18 cellular contexts compared by ENCODE assay signal in the genomic region with DNA sequence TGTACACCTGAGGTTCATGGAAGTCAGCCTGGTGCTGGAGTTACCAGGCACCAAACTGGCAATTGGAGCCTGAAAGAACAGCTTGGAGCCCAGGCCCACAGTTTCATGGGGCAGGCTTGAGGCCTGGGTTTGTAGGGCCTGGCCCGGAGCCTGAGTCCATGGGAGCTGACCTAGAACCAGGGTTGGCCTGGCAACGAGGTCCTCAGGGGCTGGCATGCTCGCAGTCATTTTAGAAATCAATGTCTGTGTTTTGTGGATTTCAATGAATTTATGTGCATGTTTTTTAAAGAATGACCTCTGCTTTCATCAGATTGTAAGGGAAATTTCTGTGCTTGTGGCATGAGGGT.
DNase-seq lines count a peak whose midpoint lies in the region; ATAC-seq and TF ChIP-seq lines count a peak whose summit lies in the region.
"Had no signal": no experiment of that assay in that cellular context is flagged by ENCODE, and none has a peak within 500 bp of the region (broad histone marks: within the 10 kb centered on the region; RNA-seq: fewer than 3 reads in every experiment).

No MANE protein-coding gene starts in this region.

- no peak for TF ChIP-seq POLR2A in thyroid gland (IDR thresholded peaks at IDR 0.05)

- peaks cover 0 to 2% (median 0%) of the 10 kb centered on the region in 4 donors for H3K4me1 Mint-ChIP-seq in naive thymus-derived CD8-positive, alpha-beta T cell
- H3K4me1 Mint-ChIP-seq in activated naive CD4-positive, alpha-beta T cell treated with anti-CD3 and anti-CD28 coated beads, Interleukin-2, amount 10 ng/mL, durations not matched to agents 7 days and 5 days: no peaks in the 10 kb centered on the region
- H3K4me1 Mint-ChIP-seq: CD14-positive monocyte had no signal

- peaks cover 4% of the 10 kb centered on the region for H3K9me3 ChIP-seq in HAP-1
- H3K9me3 ChIP-seq in thyroid gland: no peaks in the 10 kb centered on the region

- H3K27ac ChIP-seq in layer of hippocampus (ENCODE audit: low read depth, low read length) (peak overlapping the region; percentile 35), thyroid gland (no peak overlapping the region)
- H3K27ac ChIP-seq: RWPE1 had no signal

- peak; percentile 40 to 55 for DNase-seq in HAP-1 (ENCODE audit: low spot score in 2 of 2)
- DNase-seq in cerebellum (ENCODE audit: low spot score): peak; percentile 70
- DNase-seq in thyroid gland: peak; percentile 54 to 70
- no peak for DNase-seq in naive thymus-derived CD8-positive, alpha-beta T cell
- no peak for DNase-seq in epidermal melanocyte (ENCODE audit: insufficient read length, low spot score)
- no peak for DNase-seq in activated naive CD4-positive, alpha-beta T cell treated with anti-CD3 and anti-CD28 coated beads, Interleukin-2, amount 10 ng/mL, durations not matched to agents 7 days and 5 days
- DNase-seq: COR-L47, EL, HCEC 1CT, Karpas-422, MM.1S, NCI-H1092 treated with DMSO at 0.1 percent for 48 hours, NCI-H2081 treated with DMSO at 0.1 percent for 48 hours, NCI-H510A treated with DMSO at 0.1 percent for 48 hours, PC-3 had no signal

- POLR2A ChIA-PET in naive thymus-derived CD8-positive, alpha-beta T cell (lab: Charles Lee): no interaction called here

- H3K27me3 ChIP-seq in HAP-1 (ENCODE audit: low read depth) (no peaks in the 10 kb centered on the region), layer of hippocampus (ENCODE audit: control insufficient read depth, insufficient read depth, low read length) (no peaks in the 10 kb centered on the region), thyroid gland (no peaks in the 10 kb centered on the region)

- ATAC-seq in naive thymus-derived CD8-positive, alpha-beta T cell: no peak
- ATAC-seq: PC-3 had no signal

- no peak overlapping the region for H3K4me3 Mint-ChIP-seq in naive thymus-derived CD8-positive, alpha-beta T cell
- no peak overlapping the region for H3K4me3 Mint-ChIP-seq in activated naive CD4-positive, alpha-beta T cell treated with anti-CD3 and anti-CD28 coated beads, Interleukin-2, amount 10 ng/mL, durations not matched to agents 7 days and 5 days
- H3K4me3 Mint-ChIP-seq: CD14-positive monocyte had no signal

- in situ Hi-C loops in HAP-1 (cut with MboI; ENCODE audit: low sequenced_read_pairs): no loop called here

- peaks cover 0 to 12% (median 11%) of the 10 kb centered on the region in 3 donors for H3K36me3 Mint-ChIP-seq in naive thymus-derived CD8-positive, alpha-beta T cell
- no peaks in the 10 kb centered on the region for H3K36me3 Mint-ChIP-seq in activated naive CD4-positive, alpha-beta T cell treated with anti-CD3 and anti-CD28 coated beads, Interleukin-2, amount 10 ng/mL, durations not matched to agents 7 days and 5 days
- H3K36me3 Mint-ChIP-seq: CD14-positive monocyte had no signal

- intact Hi-C loops in thyroid gland (cut with DNase I): no loop called here

- H3K4me3 ChIP-seq in HAP-1 (no peak overlapping the region), thyroid gland (replicated peaks in 1 of 3) (no peak overlapping the region)

- H3K27me3 Mint-ChIP-seq in naive thymus-derived CD8-positive, alpha-beta T cell: no peaks in the 10 kb centered on the region
- no peaks in the 10 kb centered on the region for H3K27me3 Mint-ChIP-seq in activated naive CD4-positive, alpha-beta T cell treated with anti-CD3 and anti-CD28 coated beads, Interleukin-2, amount 10 ng/mL, durations not matched to agents 7 days and 5 days

- no peaks in the 10 kb centered on the region; the same call in 1 of the 2 replicates for H3K36me3 ChIP-seq in HAP-1 (replicated peaks)
- H3K36me3 ChIP-seq in thyroid gland: no peaks in the 10 kb centered on the region

- H3K4me1 ChIP-seq in HAP-1 (peaks cover 43% of the 10 kb centered on the region), thyroid gland (peaks cover 5 to 14% of the 10 kb centered on the region in 2 donors)

- no peak for TF ChIP-seq CTCF in thyroid gland (IDR thresholded peaks at IDR 0.05)

- H3K9me3 Mint-ChIP-seq in naive thymus-derived CD8-positive, alpha-beta T cell: peaks cover 0 to 26% (median 5%) of the 10 kb centered on the region in 9 donors
- peaks cover 5% of the 10 kb centered on the region for H3K9me3 Mint-ChIP-seq in activated naive CD4-positive, alpha-beta T cell treated with anti-CD3 and anti-CD28 coated beads, Interleukin-2, amount 10 ng/mL, durations not matched to agents 7 days and 5 days

- 38 to 51% methylated on average over 3 of the region's 3 CpGs for WGBS in thyroid gland, 2 donors

- CTCF ChIA-PET in activated naive CD4-positive, alpha-beta T cell treated with anti-CD3 and anti-CD28 coated beads, Interleukin-2, amount 10 ng/mL, durations not matched to agents 7 days and 5 days (lab: Charles Lee): interaction anchor here (0.9 kb wide), 1 partner anchor 10 kb away, joined by 3 read pairs; no protein-coding TSS in a partner anchor

- no peak overlapping the region for H3K27ac Mint-ChIP-seq in naive thymus-derived CD8-positive, alpha-beta T cell
- no peak overlapping the region for H3K27ac Mint-ChIP-seq in activated naive CD4-positive, alpha-beta T cell treated with anti-CD3 and anti-CD28 coated beads, Interleukin-2, amount 10 ng/mL, durations not matched to agents 7 days and 5 days
- H3K27ac Mint-ChIP-seq: CD14-positive monocyte had no signal

Comparison
In these comparisons a context has a peak if more than half of its experiments do, and no peak if none do; other contexts are left out.
1. DNase-seq: peak in HAP-1 (2 of 2), cerebellum (single experiment) and thyroid gland (2 of 2); none in naive thymus-derived CD8-positive, alpha-beta T cell (0 of 10), epidermal melanocyte (single experiment) and activated naive CD4-positive, alpha-beta T cell treated with anti-CD3 and anti-CD28 coated beads, Interleukin-2, amount 10 ng/mL, durations not matched to agents 7 days and 5 days (single experiment).